1 cellular context compared by ENCODE assay signal in genomic region chr16:68267612-68268405, GRCh38.
TF ChIP-seq lines count a peak whose summit lies in the region.

No MANE protein-coding gene starts in this region.

TF ChIP-seq in HEK293, 187 proteins besides CTCF, POLR2A, EP300 and RAD21 (continued from another document):
- peak; percentile 65 for TF ChIP-seq PRDM10 (tag by site-specific recombination; IDR thresholded peaks at IDR 0.05)
- peak; percentile 49 for TF ChIP-seq ZIC2 (tag by site-specific recombination; IDR thresholded peaks at IDR 0.05)
- no peak for TF ChIP-seq ZNF280D (tag by site-specific recombination; IDR thresholded peaks at IDR 0.05)
- TF ChIP-seq IKZF3 (tag by site-specific recombination; IDR thresholded peaks at IDR 0.05), result no peak
- no peak for TF ChIP-seq ZFP3 (tag by site-specific recombination; IDR thresholded peaks at IDR 0.05; ENCODE audit: low read depth)
- TF ChIP-seq ZNF416 (tag by site-specific recombination; IDR thresholded peaks at IDR 0.05), result no peak
- TF ChIP-seq ZNF660 (tag by site-specific recombination; IDR thresholded peaks at IDR 0.05), result 0 out of 2 replicates have a peak, but pooled peaks have one; percentile 31
- no peak for TF ChIP-seq ZNF214 (tag by site-specific recombination; IDR thresholded peaks at IDR 0.05; ENCODE audit: borderline replicate concordance)
- no peak for TF ChIP-seq ZNF621 (tag by site-specific recombination; IDR thresholded peaks at IDR 0.05)
- no peak for TF ChIP-seq SP7 (tag by site-specific recombination; IDR thresholded peaks at IDR 0.05)
- TF ChIP-seq SP3 (tag by site-specific recombination; IDR thresholded peaks at IDR 0.05), result peak; percentile 31; the same call in 1 of the 2 replicates
- TF ChIP-seq ZSCAN18 (tag by site-specific recombination; IDR thresholded peaks at IDR 0.05), result no peak
- no peak for TF ChIP-seq BCL11A (tag by site-specific recombination; IDR thresholded peaks at IDR 0.05; ENCODE audit: low read depth)
- TF ChIP-seq KLF7 (tag by site-specific recombination; IDR thresholded peaks at IDR 0.05; ENCODE audit: borderline replicate concordance), result no peak
- TF ChIP-seq ZNF596 (tag by site-specific recombination; IDR thresholded peaks at IDR 0.05), result no peak
- TF ChIP-seq AEBP2 (tag by site-specific recombination; IDR thresholded peaks at IDR 0.05; ENCODE audit: borderline replicate concordance), result no peak
- TF ChIP-seq ZBTB8A (tag by site-specific recombination; IDR thresholded peaks at IDR 0.05), result no peak
- no peak for TF ChIP-seq OSR2 (tag by site-specific recombination; IDR thresholded peaks at IDR 0.05)
- no peak for TF ChIP-seq ZNF175 (tag by site-specific recombination; IDR thresholded peaks at IDR 0.05)
- TF ChIP-seq SP2 (tag by site-specific recombination; IDR thresholded peaks at IDR 0.05), result peak; percentile 26; the same call in 1 of the 2 replicates
- no peak for TF ChIP-seq ZNF658 (tag by site-specific recombination; IDR thresholded peaks at IDR 0.05)
- no peak for TF ChIP-seq MYNN (tag by site-specific recombination; IDR thresholded peaks at IDR 0.05; ENCODE audit: borderline replicate concordance)
- no peak for TF ChIP-seq YY2 (tag by site-specific recombination; IDR thresholded peaks at IDR 0.05)
- no peak for TF ChIP-seq ZNF843 (tag by site-specific recombination; IDR thresholded peaks at IDR 0.05)
- peak; percentile 88 for TF ChIP-seq PRDM4 (tag by site-specific recombination; IDR thresholded peaks at IDR 0.05)
- TF ChIP-seq ZBTB10 (tag by site-specific recombination; IDR thresholded peaks at IDR 0.05), result no peak
- no peak for TF ChIP-seq ZNF629 (tag by site-specific recombination; IDR thresholded peaks at IDR 0.05)
- peak; percentile 20; the same call in 1 of the 2 replicates for TF ChIP-seq ZNF398 (tag by site-specific recombination; IDR thresholded peaks at IDR 0.05)
- no peak for TF ChIP-seq ZNF335 (tag by site-specific recombination; conservative IDR thresholded peaks at IDR 0.05)
- no peak for TF ChIP-seq GLIS1 (tag by site-specific recombination; IDR thresholded peaks at IDR 0.05)
- TF ChIP-seq ZNF24 (tag by site-specific recombination; IDR thresholded peaks at IDR 0.05), result no peak
